ENCODE assay signal across 8 cellular contexts in genomic region chr11:72722050-72722748, GRCh38. TPM values are rescaled to one million over a fixed set of nuclear protein-coding genes. Genes with fewer than 3 reads are reported as not detected.
DNase-seq lines count a peak whose midpoint lies in the region; ATAC-seq lines count a peak whose summit lies in the region.

No MANE protein-coding gene starts in this region.

- H3K4me3 ChIP-seq in CD8-positive, alpha-beta memory T cell (ENCODE audit: low read length) = peak overlapping the region; percentile 81

- peaks cover 0 to 50% (median 3%) of the 10 kb centered on the region in 3 donors for H3K36me3 Mint-ChIP-seq in CD8-positive, alpha-beta memory T cell
- H3K36me3 Mint-ChIP-seq in effector memory CD8-positive, alpha-beta T cell (ENCODE audit: insufficient read depth) = peaks cover 41% of the 10 kb centered on the region

- peak; percentile 75 to 92 (median 87) for DNase-seq in CD8-positive, alpha-beta memory T cell
- DNase-seq in NOMO-1 (lab: John Stamatoyannopoulos, UW; ENCODE audit: unreplicated experiment in 2 of 2) = peak; percentile 89 to 92
- peak; percentile 66 to 70 for DNase-seq in activated CD8-positive, alpha-beta memory T cell treated with anti-CD3 and anti-CD28 coated beads for 4 hours (ENCODE audit: low read depth in 2 of 2)
- DNase-seq in effector memory CD8-positive, alpha-beta T cell = peak; percentile 79 to 88 (median 80)
- peak; percentile 78 for DNase-seq in middle frontal gyrus (ENCODE audit: extremely low spot score, low spot score)
- peak; percentile 64 to 70 for DNase-seq in stimulated activated CD8-positive, alpha-beta memory T cell treated with anti-CD3 and anti-CD28 coated beads, Interleukin-15, amount 100 ng/mL, for 4 hours (ENCODE audit: low read depth in 2 of 2)

- H3K27ac ChIP-seq in CD8-positive, alpha-beta memory T cell (ENCODE audit: low read depth, low read length) = peak overlapping the region; percentile 84

- peaks cover 0 to 1% (median 0%) of the 10 kb centered on the region in 5 donors for H3K9me3 Mint-ChIP-seq in CD8-positive, alpha-beta memory T cell
- no peaks in the 10 kb centered on the region for H3K9me3 Mint-ChIP-seq in effector memory CD8-positive, alpha-beta T cell

- peaks cover 0 to 9% of the 10 kb centered on the region in 2 donors for H3K27me3 Mint-ChIP-seq in CD8-positive, alpha-beta memory T cell
- H3K27me3 Mint-ChIP-seq in effector memory CD8-positive, alpha-beta T cell = no peaks in the 10 kb centered on the region

- H3K36me3 ChIP-seq in CD8-positive, alpha-beta memory T cell (ENCODE audit: insufficient read depth, low read length) = peaks cover 13% of the 10 kb centered on the region

- H3K4me1 ChIP-seq in CD8-positive, alpha-beta memory T cell (ENCODE audit: insufficient read depth, low read length) = peaks cover 53% of the 10 kb centered on the region

- peak; percentile 73 for ATAC-seq in GM19452 (IDR thresholded peaks at IDR 0.05; ENCODE audit: unreplicated experiment)
- ATAC-seq in HG03571 (IDR thresholded peaks at IDR 0.05; ENCODE audit: unreplicated experiment) = peak; percentile 66
- peak; percentile 78 for ATAC-seq in effector memory CD8-positive, alpha-beta T cell (replicated peaks)

- H3K27ac Mint-ChIP-seq in CD8-positive, alpha-beta memory T cell = peak overlapping the region; percentile 87 to 99 (median 96)
- H3K27ac Mint-ChIP-seq in effector memory CD8-positive, alpha-beta T cell = peak overlapping the region; percentile 98 to 99

- peak overlapping the region; percentile 89 to 95 (median 92) for H3K4me3 Mint-ChIP-seq in CD8-positive, alpha-beta memory T cell
- peak overlapping the region; percentile 93 to 97 for H3K4me3 Mint-ChIP-seq in effector memory CD8-positive, alpha-beta T cell

- no peaks in the 10 kb centered on the region for H3K9me3 ChIP-seq in CD8-positive, alpha-beta memory T cell (ENCODE audit: low read length)

- CTCF ChIA-PET in CD8-positive, alpha-beta memory T cell (lab: Charles Lee) = interaction anchor here (1.1 to 4.3 kb wide), 9 partner anchors 25 to 456 kb away, joined by 3 to 62 read pairs (median 5); partner anchors contain the start of gene STARD10

- POLR2A ChIA-PET in CD8-positive, alpha-beta memory T cell (lab: Charles Lee) = interaction anchor here (0.6 to 3.4 kb wide), 5 partner anchors 15 to 420 kb away, joined by 3 to 15 read pairs (median 4); partner anchors contain the start of genes FCHSD2 and STARD10

- H3K4me1 Mint-ChIP-seq in CD8-positive, alpha-beta memory T cell = peaks cover 57 to 86% (median 62%) of the 10 kb centered on the region in 3 donors
- H3K4me1 Mint-ChIP-seq in effector memory CD8-positive, alpha-beta T cell (ENCODE audit: low read depth in 2 of 2) = peaks cover 59 to 65% of the 10 kb centered on the region in 2 donors

- no peaks in the 10 kb centered on the region for H3K27me3 ChIP-seq in CD8-positive, alpha-beta memory T cell (ENCODE audit: insufficient read depth, low read length, poor library complexity, severe bottlenecking)

RNA-seq across cellular contexts. Expression of gene ARAP1, which starts 30.0 kb away (rescaled TPM):
- 10 to 100 TPM; 61.2 to 64.0 TPM for total RNA-seq in CD8-positive, alpha-beta memory T cell
- polyA plus RNA-seq in CD8-positive, alpha-beta memory T cell = 39.8 TPM

RNA-seq across cellular contexts. Expression of gene PDE2A, which starts 48.0 kb away (rescaled TPM):
- total RNA-seq in CD8-positive, alpha-beta memory T cell = under 1 TPM; 0.55 to 0.66 TPM
- 0.08 TPM for polyA plus RNA-seq in CD8-positive, alpha-beta memory T cell

Comparison
In these comparisons a context has a peak if more than half of its experiments do, and no peak if none do; other contexts are left out.
1. Peak in every context shown above with its lines: DNase-seq, ATAC-seq, H3K4me3 ChIP-seq and H3K27ac ChIP-seq.